Comparison of ENCODE assay signal across 1 cellular context in genomic region chr11:124482362-124483147, GRCh38.
TF ChIP-seq lines count a peak whose summit lies in the region.

No MANE protein-coding gene starts in this region.

TF ChIP-seq in SK-N-SH, 30 proteins besides CTCF, POLR2A, EP300 and RAD21 (continued from another document):
- TF ChIP-seq, protein P1, sequence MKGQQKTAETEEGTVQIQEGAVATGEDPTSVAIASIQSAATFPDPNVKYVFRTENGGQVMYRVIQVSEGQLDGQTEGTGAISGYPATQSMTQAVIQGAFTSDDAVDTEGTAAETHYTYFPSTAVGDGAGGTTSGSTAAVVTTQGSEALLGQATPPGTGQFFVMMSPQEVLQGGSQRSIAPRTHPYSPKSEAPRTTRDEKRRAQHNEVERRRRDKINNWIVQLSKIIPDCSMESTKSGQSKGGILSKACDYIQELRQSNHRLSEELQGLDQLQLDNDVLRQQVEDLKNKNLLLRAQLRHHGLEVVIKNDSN (IDR thresholded peaks at IDR 0.05; ENCODE audit: borderline replicate concordance, low read depth), result no peak
- no peak for TF ChIP-seq FOXJ3 (CRISPR knock-in tag; IDR thresholded peaks at IDR 0.05)
- TF ChIP-seq FOSL2 (IDR thresholded peaks at IDR 0.05; ENCODE audit: borderline replicate concordance, low read depth), result no peak
- no peak for TF ChIP-seq IRF3 (IDR thresholded peaks at IDR 0.05; ENCODE audit: low read depth, low read length)
- TF ChIP-seq YY1 (IDR thresholded peaks at IDR 0.05; ENCODE audit: low read depth), result no peak
- TF ChIP-seq JUND (IDR thresholded peaks at IDR 0.05), result no peak
- TF ChIP-seq GABPA (IDR thresholded peaks at IDR 0.05; ENCODE audit: low read depth), result no peak
- TF ChIP-seq GATA2 (CRISPR knock-in tag; IDR thresholded peaks at IDR 0.05), result no peak
- TF ChIP-seq RCOR1 (IDR thresholded peaks at IDR 0.05; ENCODE audit: low read length), result no peak
- no peak for TF ChIP-seq ZBTB33 (IDR thresholded peaks at IDR 0.05; ENCODE audit: borderline replicate concordance, low read depth)
- TF ChIP-seq, protein P2, sequence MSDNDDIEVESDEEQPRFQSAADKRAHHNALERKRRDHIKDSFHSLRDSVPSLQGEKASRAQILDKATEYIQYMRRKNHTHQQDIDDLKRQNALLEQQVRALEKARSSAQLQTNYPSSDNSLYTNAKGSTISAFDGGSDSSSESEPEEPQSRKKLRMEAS (IDR thresholded peaks at IDR 0.05; ENCODE audit: low read depth), result no peak
- TF ChIP-seq SIN3A (IDR thresholded peaks at IDR 0.05; ENCODE audit: borderline replicate concordance, low read depth, low read length), result no peak
